ENCODE assay signal across 27 cellular contexts in genomic region chr10:131403936-131404335, GRCh38.
"Had no signal": no experiment of that assay in that cellular context is flagged by ENCODE, and none has a peak within 500 bp of the region (broad histone marks: within the 10 kb centered on the region; RNA-seq: fewer than 3 reads in every experiment).

No MANE protein-coding gene starts in this region.

- H3K4me3 ChIP-seq: ovary, psoas muscle, right lobe of liver, sigmoid colon, stomach, thoracic aorta, thyroid gland, tibial nerve, upper lobe of left lung, vagina had no signal

- H3K27ac Mint-ChIP-seq: naive thymus-derived CD4-positive, alpha-beta T cell; natural killer cell; nephron; progenitor cell of endocrine pancreas; stimulated activated effector memory CD8-positive, alpha-beta T cell treated with anti-CD3 and anti-CD28 coated beads, Interleukin-12 subunit alpha, Interleukin-12 subunit beta, amount 100 ng/mL, for 72 hours; stimulated activated naive B cell treated with anti-CD40 and anti-IgM and Interleukin-4, amounts not matched to agents 10 μg/mL and 1 μg/mL and 100 μg/mL, for 72 hours; stimulated activated naive CD8-positive, alpha-beta T cell treated with anti-CD3 and anti-CD28 coated beads, Interleukin-15, Interleukin-2, amounts not matched to agents 100 ng/mL and 50 ng/mL, for 24 hours had no signal

- H3K9ac ChIP-seq: parathyroid adenoma had no signal

- DNase-seq: naive thymus-derived CD4-positive, alpha-beta T cell; natural killer cell; nucleus accumbens; psoas muscle; right cardiac atrium; sigmoid colon; small intestine; stimulated activated CD4-positive, alpha-beta T cell treated with anti-CD3 and anti-CD28 coated beads, Interleukin-12 subunit alpha, Interleukin-12 subunit beta, amount 100 ng/mL, for 4 hours; stimulated activated CD4-positive, alpha-beta T cell treated with anti-CD3 and anti-CD28 coated beads, Interleukin-1b, Interleukin-23, amount 100 ng/mL, for 48 hours; stimulated activated CD4-positive, alpha-beta T cell treated with anti-CD3 and anti-CD28 coated beads, Interleukin-4, amount 100 ng/mL, for 24 hours; stimulated activated naive B cell treated with anti-CD40 and anti-IgM and Interleukin-4, amounts not matched to agents 10 μg/mL and 1 μg/mL and 100 μg/mL, for 72 hours; stimulated activated naive CD4-positive, alpha-beta T cell treated with Interleukin-2 at 50 U/mL for 16 hours; stomach; thyroid gland had no signal

- H3K27me3 Mint-ChIP-seq: stimulated activated naive B cell treated with anti-CD40 and anti-IgM and Interleukin-4, amounts not matched to agents 10 μg/mL and 1 μg/mL and 100 μg/mL, for 72 hours; stimulated activated naive CD8-positive, alpha-beta T cell treated with anti-CD3 and anti-CD28 coated beads, Interleukin-15, Interleukin-2, amounts not matched to agents 100 ng/mL and 50 ng/mL, for 24 hours had no signal

- H3K9me3 ChIP-seq: neutrophil, ovary, psoas muscle, right lobe of liver, sigmoid colon, stomach, thoracic aorta, thyroid gland, upper lobe of left lung, vagina had no signal

- H3K4me1 ChIP-seq: parathyroid adenoma, psoas muscle, right lobe of liver, sigmoid colon, stomach, thyroid gland, tibial nerve, upper lobe of left lung, vagina had no signal

- H3K27me3 ChIP-seq: neutrophil, ovary, right lobe of liver, thyroid gland, tibial nerve, upper lobe of left lung, vagina had no signal

- ATAC-seq: naive thymus-derived CD4-positive, alpha-beta T cell; natural killer cell; psoas muscle; stimulated activated effector memory CD8-positive, alpha-beta T cell treated with anti-CD3 and anti-CD28 coated beads, Interleukin-12 subunit alpha, Interleukin-12 subunit beta, amount 100 ng/mL, for 72 hours; stimulated activated naive B cell treated with anti-CD40 and anti-IgM and Interleukin-4, amounts not matched to agents 10 μg/mL and 1 μg/mL and 100 μg/mL, for 72 hours had no signal

- H3K27ac ChIP-seq: neutrophil, ovary, parathyroid adenoma, psoas muscle, right lobe of liver, sigmoid colon, stomach, thoracic aorta, thyroid gland, tibial nerve, upper lobe of left lung, vagina had no signal

- H3K4me1 Mint-ChIP-seq: naive thymus-derived CD4-positive, alpha-beta T cell; natural killer cell; stimulated activated effector memory CD8-positive, alpha-beta T cell treated with anti-CD3 and anti-CD28 coated beads, Interleukin-12 subunit alpha, Interleukin-12 subunit beta, amount 100 ng/mL, for 72 hours; stimulated activated naive B cell treated with anti-CD40 and anti-IgM and Interleukin-4, amounts not matched to agents 10 μg/mL and 1 μg/mL and 100 μg/mL, for 72 hours had no signal

- H3K36me3 ChIP-seq: neutrophil, ovary, right lobe of liver, sigmoid colon, stomach, thoracic aorta, thyroid gland, tibial nerve, upper lobe of left lung, vagina had no signal

- H3K9me3 Mint-ChIP-seq: natural killer cell; nephron; neural crest cell; stimulated activated effector memory CD8-positive, alpha-beta T cell treated with anti-CD3 and anti-CD28 coated beads, Interleukin-12 subunit alpha, Interleukin-12 subunit beta, amount 100 ng/mL, for 72 hours; stimulated activated naive B cell treated with anti-CD40 and anti-IgM and Interleukin-4, amounts not matched to agents 10 μg/mL and 1 μg/mL and 100 μg/mL, for 72 hours; stimulated activated naive CD8-positive, alpha-beta T cell treated with anti-CD3 and anti-CD28 coated beads, Interleukin-15, Interleukin-2, amounts not matched to agents 100 ng/mL and 50 ng/mL, for 24 hours had no signal

- H2AFZ ChIP-seq: parathyroid adenoma had no signal

- H3K4me3 Mint-ChIP-seq: naive thymus-derived CD4-positive, alpha-beta T cell; natural killer cell; neural crest cell; stimulated activated effector memory CD8-positive, alpha-beta T cell treated with anti-CD3 and anti-CD28 coated beads, Interleukin-12 subunit alpha, Interleukin-12 subunit beta, amount 100 ng/mL, for 72 hours; stimulated activated naive B cell treated with anti-CD40 and anti-IgM and Interleukin-4, amounts not matched to agents 10 μg/mL and 1 μg/mL and 100 μg/mL, for 72 hours; stimulated activated naive CD8-positive, alpha-beta T cell treated with anti-CD3 and anti-CD28 coated beads, Interleukin-15, Interleukin-2, amounts not matched to agents 100 ng/mL and 50 ng/mL, for 24 hours had no signal

- H3K36me3 Mint-ChIP-seq: naive thymus-derived CD4-positive, alpha-beta T cell; natural killer cell; stimulated activated effector memory CD8-positive, alpha-beta T cell treated with anti-CD3 and anti-CD28 coated beads, Interleukin-12 subunit alpha, Interleukin-12 subunit beta, amount 100 ng/mL, for 72 hours; stimulated activated naive B cell treated with anti-CD40 and anti-IgM and Interleukin-4, amounts not matched to agents 10 μg/mL and 1 μg/mL and 100 μg/mL, for 72 hours had no signal
